ENCODE assay signal across 1 cellular context in the genomic region with DNA sequence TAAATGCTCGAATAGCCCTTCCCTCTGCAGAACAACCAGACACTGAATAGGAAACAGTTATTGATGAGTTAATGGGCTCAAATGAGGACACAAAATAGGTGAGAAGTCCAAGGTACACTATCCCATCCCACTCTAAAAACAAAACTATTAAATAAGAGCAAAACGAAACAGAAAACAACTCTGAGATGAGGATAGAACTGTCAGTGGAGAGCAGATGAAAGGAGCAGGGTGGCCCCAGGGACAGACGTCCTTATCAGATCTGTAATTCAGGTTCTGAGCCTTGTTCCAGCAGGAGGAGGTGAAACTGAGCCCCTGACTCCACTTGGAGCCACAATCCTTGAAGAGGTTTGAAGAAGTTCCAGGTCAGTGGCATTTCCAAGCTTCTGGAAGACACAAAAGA.
TF ChIP-seq lines count a peak whose summit lies in the region.

No MANE protein-coding gene starts in this region.

TF ChIP-seq in SK-N-SH, 30 proteins besides CTCF, POLR2A, EP300 and RAD21 (continued from another document):
- no peak for TF ChIP-seq USF2 (IDR thresholded peaks at IDR 0.05; ENCODE audit: borderline replicate concordance, low read depth, low read length)
- TF ChIP-seq IRF3 (IDR thresholded peaks at IDR 0.05; ENCODE audit: low read depth, low read length) = no peak
- no peak for TF ChIP-seq ELF1 (IDR thresholded peaks at IDR 0.05)
- no peak for TF ChIP-seq NFIC (IDR thresholded peaks at IDR 0.05; ENCODE audit: borderline replicate concordance)
- no peak for TF ChIP-seq FOSL2 (IDR thresholded peaks at IDR 0.05; ENCODE audit: borderline replicate concordance, low read depth)
- TF ChIP-seq NRF1 (IDR thresholded peaks at IDR 0.05; ENCODE audit: low read depth, low read length) = no peak
- no peak for TF ChIP-seq EZH2phosphoT487 (IDR thresholded peaks at IDR 0.05; ENCODE audit: borderline replicate concordance, low read depth)
- no peak for TF ChIP-seq FOXM1 (IDR thresholded peaks at IDR 0.05; ENCODE audit: low read depth)
- TF ChIP-seq RFX5 (IDR thresholded peaks at IDR 0.05; ENCODE audit: low read length) = no peak
- TF ChIP-seq FOXJ3 (CRISPR knock-in tag; IDR thresholded peaks at IDR 0.05) = no peak
- no peak for TF ChIP-seq SIN3A (IDR thresholded peaks at IDR 0.05; ENCODE audit: borderline replicate concordance, low read depth, low read length)
- TF ChIP-seq MAX (IDR thresholded peaks at IDR 0.05; ENCODE audit: low read depth) = no peak
